Comparison of ENCODE assay signal across 14 cellular contexts in genomic region chr6:15280023-15280422, GRCh38. TPM values are rescaled to one million over a fixed set of nuclear protein-coding genes. Genes with fewer than 3 reads are reported as not detected.
DNase-seq lines count a peak whose midpoint lies in the region; TF ChIP-seq lines count a peak whose summit lies in the region.
"Had no signal": no experiment of that assay in that cellular context is flagged by ENCODE, and none has a peak within 500 bp of the region (broad histone marks: within the 10 kb centered on the region; RNA-seq: fewer than 3 reads in every experiment).

No MANE protein-coding gene starts in this region.

- H3K27ac Mint-ChIP-seq in activated CD4-positive, alpha-beta memory T cell treated with anti-CD3 and anti-CD28 coated beads, Interleukin-2, amount 10 ng/mL, durations not matched to agents 7 days and 5 days = no peak overlapping the region
- H3K27ac Mint-ChIP-seq: stimulated activated naive CD8-positive, alpha-beta T cell treated with anti-CD3 and anti-CD28 coated beads, Interleukin-15, Interleukin-2, amounts not matched to agents 100 ng/mL and 50 ng/mL, for 24 hours had no signal

- peaks cover 49% of the 10 kb centered on the region for H3K4me1 Mint-ChIP-seq in activated CD4-positive, alpha-beta memory T cell treated with anti-CD3 and anti-CD28 coated beads, Interleukin-2, amount 10 ng/mL, durations not matched to agents 7 days and 5 days

- H4K20me1 ChIP-seq in osteoblast (ENCODE audit: insufficient read depth, low read length) = peaks cover 25% of the 10 kb centered on the region

- H3K36me3 Mint-ChIP-seq in activated CD4-positive, alpha-beta memory T cell treated with anti-CD3 and anti-CD28 coated beads, Interleukin-2, amount 10 ng/mL, durations not matched to agents 7 days and 5 days (ENCODE audit: low read depth) = peaks cover 10% of the 10 kb centered on the region

- H3K27me3 Mint-ChIP-seq in activated CD4-positive, alpha-beta memory T cell treated with anti-CD3 and anti-CD28 coated beads, Interleukin-2, amount 10 ng/mL, durations not matched to agents 7 days and 5 days = no peaks in the 10 kb centered on the region
- H3K27me3 Mint-ChIP-seq: stimulated activated naive CD8-positive, alpha-beta T cell treated with anti-CD3 and anti-CD28 coated beads, Interleukin-15, Interleukin-2, amounts not matched to agents 100 ng/mL and 50 ng/mL, for 24 hours had no signal

- TF ChIP-seq CTCF in VCaP (conservative IDR thresholded peaks at IDR 0.05) (no peak), fibroblast of villous mesenchyme (IDR thresholded peaks at IDR 0.05; ENCODE audit: insufficient read depth, low read depth, low read length) (no peak), osteoblast (IDR thresholded peaks at IDR 0.05; ENCODE audit: extremely low read depth, low read depth, low read length) (no peak)

- peak overlapping the region; percentile 26; the same call in 1 of the 2 replicates for H3K27ac ChIP-seq in VCaP
- peak overlapping the region; percentile 43 for H3K27ac ChIP-seq in osteoblast (ENCODE audit: low read depth, low read length)

- H3K79me2 ChIP-seq in osteoblast (ENCODE audit: insufficient read depth, low read length) = peaks cover 81% of the 10 kb centered on the region

- no peak for TF ChIP-seq POLR2A in erythroblast (IDR thresholded peaks at IDR 0.05; ENCODE audit: low read length)

- H3K4me1 ChIP-seq in osteoblast (ENCODE audit: insufficient read depth, low read length) = peaks cover 39% of the 10 kb centered on the region

- H3K4me3 Mint-ChIP-seq in activated CD4-positive, alpha-beta memory T cell treated with anti-CD3 and anti-CD28 coated beads, Interleukin-2, amount 10 ng/mL, durations not matched to agents 7 days and 5 days = no peak overlapping the region
- H3K4me3 Mint-ChIP-seq: stimulated activated naive CD8-positive, alpha-beta T cell treated with anti-CD3 and anti-CD28 coated beads, Interleukin-15, Interleukin-2, amounts not matched to agents 100 ng/mL and 50 ng/mL, for 24 hours had no signal

- H3K36me3 ChIP-seq in osteoblast (ENCODE audit: insufficient read depth, low read length) = no peaks in the 10 kb centered on the region

- in situ Hi-C loops in Caki2 (cut with HindIII; ENCODE audit: low pct_unique_long_range_greater_than_20kb, low sequenced_read_pairs) = no loop called here

- peak overlapping the region; percentile 68 for H3K4me2 ChIP-seq in osteoblast (ENCODE audit: insufficient read depth, low read length)

- H3K9me3 Mint-ChIP-seq in activated CD4-positive, alpha-beta memory T cell treated with anti-CD3 and anti-CD28 coated beads, Interleukin-2, amount 10 ng/mL, durations not matched to agents 7 days and 5 days = no peaks in the 10 kb centered on the region
- H3K9me3 Mint-ChIP-seq: stimulated activated naive CD8-positive, alpha-beta T cell treated with anti-CD3 and anti-CD28 coated beads, Interleukin-15, Interleukin-2, amounts not matched to agents 100 ng/mL and 50 ng/mL, for 24 hours had no signal

- H3K27me3 ChIP-seq in osteoblast (ENCODE audit: insufficient read depth, low read length) = no peaks in the 10 kb centered on the region

- POLR2A ChIA-PET in activated CD4-positive, alpha-beta memory T cell treated with anti-CD3 and anti-CD28 coated beads, Interleukin-2, amount 10 ng/mL, durations not matched to agents 7 days and 5 days (lab: Charles Lee) = no interaction called here

- CTCF ChIA-PET in activated CD4-positive, alpha-beta memory T cell treated with anti-CD3 and anti-CD28 coated beads, Interleukin-2, amount 10 ng/mL, durations not matched to agents 7 days and 5 days (lab: Charles Lee) = no interaction called here

- no peaks in the 10 kb centered on the region for H3K9me3 ChIP-seq in osteoblast (ENCODE audit: low read depth, low read length)

- no peak overlapping the region for H3K4me3 ChIP-seq in fibroblast of villous mesenchyme (ENCODE audit: low read depth, low read length)
- H3K4me3 ChIP-seq in osteoblast (ENCODE audit: insufficient read depth, low read length) = no peak overlapping the region
- H3K4me3 ChIP-seq: K562 had no signal

- DNase-seq in Caki2 (ENCODE audit: low read depth) (peak; percentile 49), fibroblast of villous mesenchyme (ENCODE audit: low read depth) (peak; percentile 59), osteoblast (ENCODE audit: insufficient read length, low spot score, missing footprints) (no peak), NCI-H2171 (lab: John Stamatoyannopoulos, UW) (no peak), islet precursor cell (no peak), erythroblast (lab: John Stamatoyannopoulos, UW) (no peak)
- no peak for DNase-seq in activated CD4-positive, alpha-beta memory T cell treated with anti-CD3 and anti-CD28 coated beads, Interleukin-2, amount 10 ng/mL, durations not matched to agents 7 days and 5 days
- DNase-seq: activated CD8-positive, alpha-beta memory T cell treated with anti-CD3 and anti-CD28 coated beads, Interleukin-2, amount 50 U/mL, for 4 hours; amygdala; NCI-H1930; stimulated activated CD4-positive, alpha-beta T cell treated with anti-CD3 and anti-CD28 coated beads, Interleukin-1b, Interleukin-23, amount 100 ng/mL, for 48 hours had no signal

- H2AFZ ChIP-seq in osteoblast (ENCODE audit: low read length) = no peak overlapping the region

RNA-seq across cellular contexts. Expression of gene JARID2, which starts 34.2 kb away (rescaled TPM):
- total RNA-seq in Caki2 (2014; rRNA removed; shearing (Covaris generic); ENCODE audit: low replicate concordance) = 4.8 and 4.9 TPM in 2 replicates
- total RNA-seq in fibroblast of villous mesenchyme (8.7 and 9.1 TPM in 2 replicates), osteoblast (8.5 and 10.5 TPM in 2 replicates)
- 10 to 100 TPM; 28.4 to 29.7 TPM for total RNA-seq in activated CD4-positive, alpha-beta memory T cell treated with anti-CD3 and anti-CD28 coated beads, Interleukin-2, amount 10 ng/mL, durations not matched to agents 7 days and 5 days

Comparison
In these comparisons a context has a peak if more than half of its experiments do, and no peak if none do; other contexts are left out.
1. DNase-seq: peak in Caki2 (single experiment) and fibroblast of villous mesenchyme (single experiment); none in osteoblast (single experiment), activated CD4-positive, alpha-beta memory T cell treated with anti-CD3 and anti-CD28 coated beads, Interleukin-2, amount 10 ng/mL, durations not matched to agents 7 days and 5 days (single experiment), NCI-H2171 (single experiment), islet precursor cell (single experiment) and erythroblast (0 of 2).